In the genomic region with DNA sequence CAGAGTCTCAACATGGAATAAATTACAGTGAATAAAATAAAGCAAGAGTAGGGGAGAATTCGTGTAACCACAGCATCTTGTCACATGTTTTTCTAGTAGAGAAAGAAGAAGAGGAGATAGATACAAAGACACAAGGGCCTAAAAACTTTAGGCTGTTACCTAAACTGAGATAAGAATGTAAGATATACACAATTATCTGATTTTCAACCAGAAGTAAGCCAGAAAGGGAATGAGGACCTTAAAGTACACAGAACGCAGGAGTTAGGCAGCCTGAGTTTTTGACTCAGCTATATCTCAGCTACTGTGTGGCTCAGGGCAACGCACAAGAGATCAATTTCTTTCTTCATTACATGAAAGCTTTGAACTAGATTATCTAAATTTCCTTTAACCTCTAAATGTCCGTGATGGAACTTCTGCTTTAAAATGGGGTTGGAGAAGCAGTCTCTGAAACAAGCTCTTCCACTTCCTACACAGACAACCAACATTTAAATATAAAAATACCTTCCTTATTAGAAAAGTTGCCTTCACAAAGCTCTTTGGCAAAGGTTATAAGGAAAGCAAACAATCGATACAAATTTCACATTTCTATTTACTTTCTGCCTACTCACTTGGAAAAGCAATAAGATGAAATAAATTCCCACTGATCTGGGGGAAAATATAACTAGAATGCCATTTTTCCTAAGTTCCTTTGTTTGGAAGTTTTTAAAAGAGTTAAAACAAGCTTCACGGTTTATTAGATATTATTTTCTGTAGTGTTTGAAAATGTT, we compare ENCODE assay signal across 14 cellular contexts. TPM values are rescaled to one million over a fixed set of nuclear protein-coding genes. Genes with fewer than 3 reads are reported as not detected.
"Had no signal": no experiment of that assay in that cellular context is flagged by ENCODE, and none has a peak within 500 bp of the region (broad histone marks: within the 10 kb centered on the region; RNA-seq: fewer than 3 reads in every experiment).

No MANE protein-coding gene starts in this region.

- H3K4me1 ChIP-seq: tibial nerve had no signal

- H3K36me3 ChIP-seq: tibial nerve had no signal

- ATAC-seq: mucosa of descending colon; naive thymus-derived CD8-positive, alpha-beta T cell; right cardiac atrium; stimulated activated memory B cell treated with anti-CD40 and anti-IgM and Interleukin-4, amounts not matched to agents 10 μg/mL and 1 μg/mL and 100 μg/mL, for 72 hours had no signal

- DNase-seq: activated naive CD4-positive, alpha-beta T cell treated with anti-CD3 and anti-CD28 coated beads, Interleukin-2, amount 50 U/mL, for 16 hours; activated T-cell treated with anti-CD3 and anti-CD28 coated beads, Interleukin-2, amount 50 U/mL, for 1 hour; cortex of kidney; effector memory CD4-positive, alpha-beta T cell; hippocampal formation; kidney glomerular epithelial cell; mucosa of descending colon; naive thymus-derived CD8-positive, alpha-beta T cell; right cardiac atrium; stimulated activated CD4-positive, alpha-beta T cell treated with anti-CD3 and anti-CD28 coated beads, Interleukin-1b, Interleukin-23, amount 100 ng/mL, for 48 hours had no signal

- H3K4me3 ChIP-seq: lung, mucosa of descending colon, tibial nerve had no signal

- H3K27ac ChIP-seq: epithelial cell of prostate, tibial nerve had no signal

- H3K9me3 ChIP-seq: mucosa of descending colon, tibial nerve had no signal

- H3K27me3 ChIP-seq: tibial nerve had no signal

RNA-seq across cellular contexts. Expression of a gene that starts 5.2 kb away (rescaled TPM):
- total RNA-seq: naive thymus-derived CD8-positive, alpha-beta T cell had no signal
- polyA plus RNA-seq: naive thymus-derived CD8-positive, alpha-beta T cell had no signal
